In genomic region chr5:1506242-1507015, GRCh38 we compare ENCODE assay signal across 18 cellular contexts. TPM values are rescaled to one million over a fixed set of nuclear protein-coding genes. Genes with fewer than 3 reads are reported as not detected.
A peak's percentile ranks its signal among the peaks of the same experiment; 100 is the strongest.
DNase-seq lines count a peak whose midpoint lies in the region; FAIRE-seq and TF ChIP-seq lines count a peak whose summit lies in the region.
"Had no signal": no experiment of that assay in that cellular context is flagged by ENCODE, and none has a peak within 500 bp of the region (broad histone marks: within the 10 kb centered on the region; RNA-seq: fewer than 3 reads in every experiment).

No MANE protein-coding gene starts in this region.

- no peak for TF ChIP-seq POLR2A in GM12891 (IDR thresholded peaks at IDR 0.05; ENCODE audit: low read depth, low read length)

- H3K4me1 ChIP-seq in iPS-20b (ENCODE audit: insufficient read depth, low read length) = peaks cover 10% of the 10 kb centered on the region
- peaks cover 48 to 63% of the 10 kb centered on the region in 2 experiments for H3K4me1 ChIP-seq in neutrophil (ENCODE audit: control insufficient read depth in 1 of 2, insufficient read depth in 1 of 2, low read depth in 1 of 2, low read length in 1 of 2)
- no peaks in the 10 kb centered on the region; a peak in 1 of 4 replicates for H3K4me1 ChIP-seq in SK-N-SH (ENCODE audit: control insufficient read depth in 1 of 2, insufficient read depth in 2 of 2, low read depth in 1 of 2, low read length in 1 of 2)

- no peak for TF ChIP-seq RAD21 in SK-N-SH (IDR thresholded peaks at IDR 0.05; ENCODE audit: low read length)

- no peaks in the 10 kb centered on the region for H3K9me2 ChIP-seq in SK-N-SH

- no peak overlapping the region for H3K4me2 ChIP-seq in SK-N-SH
- H3K4me2 ChIP-seq: KMS-11 had no signal

- peak overlapping the region; percentile 24 for H3K27ac ChIP-seq in RWPE1
- peak overlapping the region; percentile 37 for H3K27ac ChIP-seq in iPS-20b (ENCODE audit: low read length)
- peak overlapping the region; percentile 99 for H3K27ac ChIP-seq in neutrophil
- no peak overlapping the region for H3K27ac ChIP-seq in SK-N-SH (ENCODE audit: low read depth in 2 of 2, low read length in 1 of 2)
- H3K27ac ChIP-seq: coronary artery, KMS-11 had no signal

- POLR2A ChIA-PET in RWPE1 (lab: Yijun Ruan, JAX; ENCODE audit: low non-redundant PET) = no interaction called here
- POLR2A ChIA-PET in SK-N-SH (lab: Yijun Ruan, JAX) = no interaction called here

- CTCF ChIA-PET in RWPE1 (lab: Yijun Ruan, JAX) (no interaction called here), SK-N-SH (lab: Yijun Ruan, JAX) (interaction anchor here (0.7 kb wide), 1 partner anchor 9 kb away, joined by 3 read pairs; no protein-coding TSS in a partner anchor)

- no peaks in the 10 kb centered on the region for H3F3A ChIP-seq in SK-N-SH (replicated peaks; ENCODE audit: insufficient read depth)

- H3K9me3 ChIP-seq in iPS-20b (ENCODE audit: insufficient read depth, low read depth, low read length) = no peaks in the 10 kb centered on the region
- H3K9me3 ChIP-seq in neutrophil = no peaks in the 10 kb centered on the region
- H3K9me3 ChIP-seq in SK-N-SH = no peaks in the 10 kb centered on the region
- H3K9me3 ChIP-seq: Peyer's patch had no signal

- no peak overlapping the region for H2AFZ ChIP-seq in SK-N-SH (ENCODE audit: low read depth)

- H3K27me3 ChIP-seq in iPS-20b (ENCODE audit: insufficient read depth, low read length) (no peaks in the 10 kb centered on the region), neutrophil (no peaks in the 10 kb centered on the region), SK-N-SH (ENCODE audit: insufficient read depth) (no peaks in the 10 kb centered on the region)
- H3K27me3 ChIP-seq: Peyer's patch had no signal

- FAIRE-seq in GM12891 (lab: Jason Lieb, UNC) = no peak
- FAIRE-seq: small intestine had no signal

- H3K9ac ChIP-seq in iPS-20b (ENCODE audit: low read depth, low read length) (no peak overlapping the region), SK-N-SH (no peak overlapping the region)
- H3K9ac ChIP-seq: KMS-11 had no signal

- H3K36me3 ChIP-seq in iPS-20b (ENCODE audit: insufficient read depth, low read depth, low read length) (peaks cover 52% of the 10 kb centered on the region), neutrophil (peaks cover 40% of the 10 kb centered on the region), SK-N-SH (replicated peaks in 1 of 2; ENCODE audit: control insufficient read depth in 1 of 2, insufficient read depth in 2 of 2, low read length in 1 of 2) (peaks cover 0 to 16% of the 10 kb centered on the region in 2 experiments)
- H3K36me3 ChIP-seq: Peyer's patch had no signal

- peaks cover 93% of the 10 kb centered on the region for H4K20me1 ChIP-seq in SK-N-SH (ENCODE audit: insufficient read depth)

- no peak for TF ChIP-seq CTCF in RWPE1 (conservative IDR thresholded peaks at IDR 0.05; ENCODE audit: low read depth)
- no peak for TF ChIP-seq CTCF in neutrophil (IDR thresholded peaks at IDR 0.05)
- no peak for TF ChIP-seq CTCF in SK-N-SH (IDR thresholded peaks at IDR 0.05)

- 84% methylated on average over 11 of the region's 20 CpGs for whole genome bisulfite sequencing in SK-N-SH (ENCODE audit: low lambda C conversion rate)

- H3K79me2 ChIP-seq in SK-N-SH (ENCODE audit: insufficient read depth) = peaks cover 81% of the 10 kb centered on the region

- TF ChIP-seq EP300 in SK-N-SH (IDR thresholded peaks at IDR 0.05; ENCODE audit: borderline replicate concordance in 1 of 2, low read depth in 1 of 2, low read length in 1 of 2) = no peak

- DNase-seq in COLO668 (lab: John Stamatoyannopoulos, UW; ENCODE audit: unreplicated experiment) = peak; percentile 27
- no peak for DNase-seq in RWPE1 (ENCODE audit: low spot score)
- DNase-seq in GM12891 (ENCODE audit: insufficient read length, low spot score) = no peak
- DNase-seq in SK-N-SH = no peak
- no peak for DNase-seq in NAMALWA (ENCODE audit: low spot score)
- DNase-seq in NCI-H748 treated with DMSO at 0.1 percent for 48 hours (lab: John Stamatoyannopoulos, UW) = no peak
- DNase-seq: activated naive CD4-positive, alpha-beta T cell treated with anti-CD3 and anti-CD28 coated beads for 36 hours; activated T-cell treated with anti-CD3 and anti-CD28 coated beads for 4 hours; Calu3; HCEC 1CT; NCI-H1105 treated with DMSO at 0.1 percent for 48 hours; small intestine; stimulated activated CD4-positive, alpha-beta T cell treated with anti-CD3 and anti-CD28 coated beads, Interleukin-4, amount 100 ng/mL, for 24 hours had no signal

- H3K4me3 ChIP-seq in iPS-20b (ENCODE audit: low read length) = no peak overlapping the region
- H3K4me3 ChIP-seq in neutrophil (ENCODE audit: low read depth in 1 of 2, low read length in 1 of 2) = no peak overlapping the region
- no peak overlapping the region for H3K4me3 ChIP-seq in SK-N-SH (ENCODE audit: low read depth in 2 of 2, low read length in 1 of 2)
- H3K4me3 ChIP-seq: coronary artery, Peyer's patch had no signal

TF ChIP-seq in GM12891, 5 proteins besides CTCF, POLR2A, EP300 and RAD21:
- TF ChIP-seq SPI1 (IDR thresholded peaks at IDR 0.05; ENCODE audit: low read depth, low read length) (no peak), TAF1 (IDR thresholded peaks at IDR 0.05; ENCODE audit: low read depth, low read length) (no peak), POLR2AphosphoS5 (IDR thresholded peaks at IDR 0.05; ENCODE audit: low read depth, low read length) (no peak), POU2F2 (IDR thresholded peaks at IDR 0.05; ENCODE audit: low read depth, low read length) (no peak), PAX5 (IDR thresholded peaks at IDR 0.05; ENCODE audit: insufficient read depth, low read length, severe bottlenecking) (no peak)

TF ChIP-seq in SK-N-SH, 30 proteins besides CTCF, POLR2A, EP300 and RAD21:
- no peak for TF ChIP-seq TAF1 (IDR thresholded peaks at IDR 0.05; ENCODE audit: borderline replicate concordance, low read depth, low read length)
- TF ChIP-seq PBX3 (IDR thresholded peaks at IDR 0.05) = no peak
- no peak for TF ChIP-seq FOXM1 (IDR thresholded peaks at IDR 0.05; ENCODE audit: low read depth)
- no peak for TF ChIP-seq YY1 (IDR thresholded peaks at IDR 0.05; ENCODE audit: low read depth)
- no peak for TF ChIP-seq SIN3A (IDR thresholded peaks at IDR 0.05; ENCODE audit: borderline replicate concordance, low read depth, low read length)
- no peak for TF ChIP-seq NFIC (IDR thresholded peaks at IDR 0.05; ENCODE audit: borderline replicate concordance)
- no peak for TF ChIP-seq IRF3 (IDR thresholded peaks at IDR 0.05; ENCODE audit: low read depth, low read length)
- no peak for TF ChIP-seq FOSL2 (IDR thresholded peaks at IDR 0.05; ENCODE audit: borderline replicate concordance, low read depth)
- no peak for TF ChIP-seq TCF12 (IDR thresholded peaks at IDR 0.05)
- no peak for TF ChIP-seq JUND (IDR thresholded peaks at IDR 0.05)
- TF ChIP-seq, protein P1, sequence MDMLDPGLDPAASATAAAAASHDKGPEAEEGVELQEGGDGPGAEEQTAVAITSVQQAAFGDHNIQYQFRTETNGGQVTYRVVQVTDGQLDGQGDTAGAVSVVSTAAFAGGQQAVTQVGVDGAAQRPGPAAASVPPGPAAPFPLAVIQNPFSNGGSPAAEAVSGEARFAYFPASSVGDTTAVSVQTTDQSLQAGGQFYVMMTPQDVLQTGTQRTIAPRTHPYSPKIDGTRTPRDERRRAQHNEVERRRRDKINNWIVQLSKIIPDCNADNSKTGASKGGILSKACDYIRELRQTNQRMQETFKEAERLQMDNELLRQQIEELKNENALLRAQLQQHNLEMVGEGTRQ (IDR thresholded peaks at IDR 0.05; ENCODE audit: borderline replicate concordance, low read depth, low read length) = no peak
- TF ChIP-seq RXRA (IDR thresholded peaks at IDR 0.05; ENCODE audit: borderline replicate concordance, low read depth) = no peak
- TF ChIP-seq FOXJ3 (CRISPR knock-in tag; IDR thresholded peaks at IDR 0.05) = no peak
- no peak for TF ChIP-seq GATA2 (CRISPR knock-in tag; IDR thresholded peaks at IDR 0.05)
- TF ChIP-seq GABPA (IDR thresholded peaks at IDR 0.05; ENCODE audit: low read depth) = no peak
TF ChIP-seq in SK-N-SH: peak in this region for 0.

RNA-seq across cellular contexts. Expression of gene LPCAT1, which starts 17.3 kb away (rescaled TPM):
- 54.4 TPM for polyA plus RNA-seq in GM12891 (2012; ENCODE audit: low read depth, missing spikeins)
- 32.5 and 42.3 TPM in 2 replicates for polyA plus RNA-seq in SK-N-SH (2012; rRNA removed)
- polyA plus RNA-seq in SK-N-SH (2012; cell fraction: cytosol; rRNA removed) = 30.1 and 38.3 TPM in 2 replicates
- 54.3 and 65.1 TPM in 2 replicates for polyA plus RNA-seq in SK-N-SH (2012; cell fraction: nucleus; rRNA removed)

Comparison
In these comparisons a context has a peak if more than half of its experiments do, and no peak if none do; other contexts are left out.
1. H3K27ac ChIP-seq: peak in RWPE1 (single experiment), iPS-20b (single experiment) and neutrophil (single experiment); none in SK-N-SH (0 of 2).